ENCODE assay signal across 18 cellular contexts in the genomic region with DNA sequence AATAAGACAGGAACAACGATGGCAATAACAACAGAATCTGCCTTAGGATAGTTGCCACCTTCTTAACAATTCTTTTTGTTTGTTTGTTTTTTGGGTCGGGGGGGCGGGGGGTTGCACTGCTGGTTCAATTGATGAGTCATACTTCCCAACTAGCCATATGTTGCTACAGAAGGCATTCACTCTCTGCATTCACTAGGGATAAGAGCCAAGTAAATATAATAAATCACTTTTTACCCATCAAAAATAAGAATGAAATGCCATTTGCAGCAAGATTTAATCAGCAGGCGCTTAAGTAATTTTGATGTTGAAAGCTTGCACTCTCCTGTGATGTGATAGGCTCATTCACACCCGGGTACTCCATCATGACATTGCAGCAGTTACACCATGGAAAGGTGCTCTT.
DNase-seq lines count a peak whose midpoint lies in the region; ATAC-seq and TF ChIP-seq lines count a peak whose summit lies in the region.
"Had no signal": no experiment of that assay in that cellular context is flagged by ENCODE, and none has a peak within 500 bp of the region (broad histone marks: within the 10 kb centered on the region; RNA-seq: fewer than 3 reads in every experiment).

No MANE protein-coding gene starts in this region.

- H3K4me1 ChIP-seq in RWPE2 (ENCODE audit: insufficient read depth, poor library complexity, severe bottlenecking): peaks cover 17% of the 10 kb centered on the region
- H3K4me1 ChIP-seq: thyroid gland had no signal

- H3K27ac ChIP-seq in RWPE2 (ENCODE audit: poor library complexity, severe bottlenecking): no peak overlapping the region
- H3K27ac ChIP-seq: 22Rv1, C4-2B, SJSA1, thyroid gland had no signal

- ATAC-seq in RWPE2 (ENCODE audit: low read depth) (peak; percentile 46; the same call in 1 of the 3 replicates), GM21526 (IDR thresholded peaks at IDR 0.05; ENCODE audit: low FRiP score, unreplicated experiment) (no peak), GM19395 (IDR thresholded peaks at IDR 0.05; ENCODE audit: unreplicated experiment) (no peak)

- H3K27me3 ChIP-seq in RWPE2 (ENCODE audit: insufficient read depth, poor library complexity, severe bottlenecking): no peaks in the 10 kb centered on the region
- H3K27me3 ChIP-seq: SJSA1, thyroid gland had no signal

- no peak overlapping the region for H3K4me3 ChIP-seq in RWPE2 (ENCODE audit: severe bottlenecking)
- H3K4me3 ChIP-seq: SJSA1, thyroid gland had no signal

- no peaks in the 10 kb centered on the region for H3K9me3 ChIP-seq in RWPE2 (ENCODE audit: severe bottlenecking)
- H3K9me3 ChIP-seq: SJSA1, thyroid gland had no signal

- no peak for TF ChIP-seq CTCF in RWPE2 (IDR thresholded peaks at IDR 0.05; ENCODE audit: poor library complexity, severe bottlenecking)

- no peaks in the 10 kb centered on the region for H3K36me3 ChIP-seq in RWPE2 (ENCODE audit: low read depth)
- H3K36me3 ChIP-seq: SJSA1, thyroid gland had no signal

- peak; percentile 56 for DNase-seq in DMS53 (lab: John Stamatoyannopoulos, UW)
- no peak for DNase-seq in DMS53 treated with DMSO at 0.1 percent for 48 hours (lab: John Stamatoyannopoulos, UW; ENCODE audit: unreplicated experiment)
- DNase-seq in NCI-H128 (lab: John Stamatoyannopoulos, UW; ENCODE audit: unreplicated experiment): peak; percentile 27
- DNase-seq in RWPE2 (ENCODE audit: low spot score): no peak
- peak; percentile 57 to 77 for DNase-seq in lung microvascular endothelial cell (ENCODE audit: low read depth in 2 of 2)
- no peak for DNase-seq in T1000 (lab: John Stamatoyannopoulos, UW)
- DNase-seq: activated T-cell treated with anti-CD3 and anti-CD28 coated beads, Interleukin-2, amount 50 U/mL, for 1 hour; H7; hypothalamus; KBM-7; NCI-H187 treated with DMSO at 0.1 percent for 48 hours; stimulated activated CD4-positive, alpha-beta T cell treated with anti-CD3 and anti-CD28 coated beads, Interleukin-4, amount 100 ng/mL, for 4 hours; thyroid gland had no signal

Comparison
In these comparisons a context has a peak if more than half of its experiments do, and no peak if none do; other contexts are left out.
1. DNase-seq: peak in DMS53 (single experiment), NCI-H128 (single experiment) and lung microvascular endothelial cell (2 of 2); none in DMS53 treated with DMSO at 0.1 percent for 48 hours (single experiment), RWPE2 (single experiment) and T1000 (single experiment).